Comparison of ENCODE assay signal across 22 cellular contexts in the genomic region with DNA sequence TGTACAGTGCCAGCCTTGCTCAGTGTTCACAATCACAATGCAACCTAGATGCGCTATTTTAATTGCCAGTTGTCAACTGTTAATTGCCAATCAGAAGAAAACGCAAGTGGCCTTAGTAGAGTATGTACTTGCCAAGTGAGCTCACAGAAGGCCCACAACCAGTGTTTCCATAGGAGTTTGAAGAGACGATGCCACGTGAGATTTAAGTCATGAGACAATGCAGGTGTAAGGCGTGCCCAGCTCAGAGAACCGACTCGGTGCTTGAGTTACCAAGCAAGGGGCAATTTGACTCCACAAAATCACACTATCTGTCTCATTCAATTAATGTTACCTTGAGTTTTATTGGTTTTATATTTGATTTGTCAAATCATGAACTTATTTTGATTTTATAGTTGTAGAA.
DNase-seq lines count a peak whose midpoint lies in the region; ATAC-seq and TF ChIP-seq lines count a peak whose summit lies in the region.
"Had no signal": no experiment of that assay in that cellular context is flagged by ENCODE, and none has a peak within 500 bp of the region (broad histone marks: within the 10 kb centered on the region; RNA-seq: fewer than 3 reads in every experiment).

No MANE protein-coding gene starts in this region.

- ATAC-seq in GM19328 (IDR thresholded peaks at IDR 0.05; ENCODE audit: unreplicated experiment) = no peak
- ATAC-seq: HCT116, Right ventricle myocardium inferior had no signal

- peak overlapping the region; percentile 64 for H3K9ac ChIP-seq in SU-DHL-6 (ENCODE audit: low read length)

- H3K9me3 Mint-ChIP-seq in IgD-negative memory B cell = peaks cover 0 to 5% (median 0%) of the 10 kb centered on the region in 3 donors
- no peaks in the 10 kb centered on the region for H3K9me3 Mint-ChIP-seq in osteocyte (ENCODE audit: unreplicated experiment)

- WGBS in esophagus muscularis mucosa = 93% methylated on average over 7 of the region's 7 CpGs

- H3K27me3 ChIP-seq in GM06990 (replicated peaks; ENCODE audit: control insufficient read depth, insufficient read depth, low read length) (no peaks in the 10 kb centered on the region), SU-DHL-6 (ENCODE audit: low read length) (no peaks in the 10 kb centered on the region), esophagus muscularis mucosa (no peaks in the 10 kb centered on the region)
- H3K27me3 ChIP-seq: MG63 had no signal

- 0 out of 2 replicates have a peak overlapping the region, but pooled peaks have one; percentile 5 for H3K4me3 ChIP-seq in GM06990 (replicated peaks; ENCODE audit: low read depth, low read length)
- peak overlapping the region; percentile 31 for H3K4me3 ChIP-seq in SU-DHL-6 (ENCODE audit: insufficient read depth, low read length, poor library complexity, severe bottlenecking)
- H3K4me3 ChIP-seq in esophagus muscularis mucosa = no peak overlapping the region
- H3K4me3 ChIP-seq: MG63, SK-N-MC had no signal

- no peaks in the 10 kb centered on the region for H4K20me1 ChIP-seq in SU-DHL-6 (ENCODE audit: low read depth, low read length)

- H3K36me3 ChIP-seq in GM06990 (ENCODE audit: control insufficient read depth, insufficient read depth, low read length) = no peaks in the 10 kb centered on the region
- H3K36me3 ChIP-seq in SU-DHL-6 (ENCODE audit: low read length) = no peaks in the 10 kb centered on the region
- H3K36me3 ChIP-seq in esophagus muscularis mucosa = no peaks in the 10 kb centered on the region
- H3K36me3 ChIP-seq: MG63 had no signal

- H3K9me2 ChIP-seq in SU-DHL-6 (replicated peaks; ENCODE audit: insufficient read depth, low read length) = no peaks in the 10 kb centered on the region

- peak overlapping the region; percentile 91 to 97 (median 95) for H3K27ac Mint-ChIP-seq in IgD-negative memory B cell
- no peak overlapping the region for H3K27ac Mint-ChIP-seq in osteocyte (ENCODE audit: unreplicated experiment)
- H3K27ac Mint-ChIP-seq: CD14-positive monocyte had no signal

- H3K9me3 ChIP-seq in SU-DHL-6 (ENCODE audit: insufficient read depth, low read length) (no peaks in the 10 kb centered on the region), esophagus muscularis mucosa (no peaks in the 10 kb centered on the region)
- H3K9me3 ChIP-seq: MG63 had no signal

- no peaks in the 10 kb centered on the region for H3K79me2 ChIP-seq in SU-DHL-6 (ENCODE audit: insufficient read depth, low read length)

- no peak for TF ChIP-seq POLR2A in esophagus muscularis mucosa (IDR thresholded peaks at IDR 0.05; ENCODE audit: low read depth)

- H3F3A ChIP-seq in SU-DHL-6 (ENCODE audit: insufficient read depth) = peaks cover 67% of the 10 kb centered on the region

- H3K27ac ChIP-seq in SU-DHL-6 (ENCODE audit: low read depth, low read length) (peak overlapping the region; percentile 97), esophagus muscularis mucosa (replicated peaks in 1 of 4) (no peak overlapping the region)
- H3K27ac ChIP-seq: SK-N-MC had no signal

- H3K27me3 Mint-ChIP-seq in IgD-negative memory B cell = peaks cover 1% of the 10 kb centered on the region
- H3K27me3 Mint-ChIP-seq in osteocyte (ENCODE audit: unreplicated experiment) = no peaks in the 10 kb centered on the region

- intact Hi-C loops in esophagus muscularis mucosa (cut with DNase I) = no loop called here

- H3K4me2 ChIP-seq in SU-DHL-6 (ENCODE audit: low read depth, low read length, poor library complexity, severe bottlenecking) = peak overlapping the region; percentile 66

- no peaks in the 10 kb centered on the region for H3K36me3 Mint-ChIP-seq in IgD-negative memory B cell
- no peaks in the 10 kb centered on the region for H3K36me3 Mint-ChIP-seq in osteocyte (ENCODE audit: unreplicated experiment)
- H3K36me3 Mint-ChIP-seq: CD14-positive monocyte had no signal

- DNase-seq in GM06990 (ENCODE audit: extremely low read depth, insufficient read length) (no peak), osteocyte (ENCODE audit: extremely low spot score, unreplicated experiment) (peak; percentile 46), NOMO-1 treated with dmso at 0.1 percent for 144 hours (lab: John Stamatoyannopoulos, UW; ENCODE audit: unreplicated experiment) (no peak), esophagus muscularis mucosa (ENCODE audit: extremely low spot score) (no peak), kidney glomerular epithelial cell (lab: John Stamatoyannopoulos, UW) (no peak)
- DNase-seq: IMR-90; MG63; NCI-H1092 treated with DMSO at 0.1 percent for 48 hours; NCI-H1436 treated with DMSO at 0.1 percent for 48 hours; NCI-H1930; NCI-H345; NCI-H524; NCI-H774; NK-92 treated with Interleukin-12 subunit alpha and Interleukin-12 subunit beta, amount 100 ng/mL, for 24 hours; OCI-M1 had no signal

- TF ChIP-seq EP300 in esophagus muscularis mucosa (IDR thresholded peaks at IDR 0.05) = no peak

- no peak for TF ChIP-seq CTCF in GM06990 (IDR thresholded peaks at IDR 0.05; ENCODE audit: insufficient read depth, low read length, poor library complexity, severe bottlenecking)
- TF ChIP-seq CTCF in SU-DHL-6 (IDR thresholded peaks at IDR 0.05; ENCODE audit: insufficient read depth, low read length, poor library complexity, severe bottlenecking) = no peak
- TF ChIP-seq CTCF in osteocyte (IDR thresholded peaks at IDR 0.05) = no peak
- TF ChIP-seq CTCF in esophagus muscularis mucosa (IDR thresholded peaks at IDR 0.05) = no peak

- H3K4me1 ChIP-seq in esophagus muscularis mucosa = peaks cover 0 to 5% (median 2%) of the 10 kb centered on the region in 4 donors

- peak overlapping the region in 3 of 4 donors; percentile 78 to 84 (median 81) for H3K4me3 Mint-ChIP-seq in IgD-negative memory B cell
- no peak overlapping the region for H3K4me3 Mint-ChIP-seq in osteocyte (ENCODE audit: unreplicated experiment)
- H3K4me3 Mint-ChIP-seq: CD14-positive monocyte had no signal

- H3K4me1 Mint-ChIP-seq in IgD-negative memory B cell (peaks cover 75 to 82% (median 79%) of the 10 kb centered on the region in 3 donors), osteocyte (ENCODE audit: unreplicated experiment) (peaks cover 7% of the 10 kb centered on the region)
- H3K4me1 Mint-ChIP-seq: CD14-positive monocyte had no signal

- H2AFZ ChIP-seq in SU-DHL-6 (ENCODE audit: low read depth, low read length, severe bottlenecking) = no peak overlapping the region

Comparison
In these comparisons a context has a peak if more than half of its experiments do, and no peak if none do; other contexts are left out.
1. H3K4me3 ChIP-seq: peak in GM06990 (single experiment) and SU-DHL-6 (single experiment); none in esophagus muscularis mucosa (0 of 4).